In the genomic region with DNA sequence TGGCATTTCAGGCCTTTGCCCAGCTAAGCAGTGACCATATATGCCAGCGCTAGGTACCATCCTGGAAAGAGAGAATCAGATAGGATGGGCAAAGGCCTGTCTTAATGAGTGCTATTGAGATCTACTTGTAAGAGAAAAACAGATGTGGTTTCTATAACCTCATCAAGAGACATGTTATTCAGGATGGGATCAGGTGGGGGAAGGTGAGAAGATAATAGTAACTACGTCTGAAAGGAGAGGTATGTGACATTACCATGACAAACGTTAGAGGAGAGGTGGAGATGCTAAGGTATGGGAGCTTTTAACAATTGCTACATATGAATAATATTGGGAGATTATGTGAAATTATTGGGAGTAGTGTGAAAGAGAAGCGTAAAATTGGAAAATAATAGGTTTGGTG, we compare ENCODE assay signal across 16 cellular contexts.
DNase-seq lines count a peak whose midpoint lies in the region; ATAC-seq and TF ChIP-seq lines count a peak whose summit lies in the region.
"Had no signal": no experiment of that assay in that cellular context is flagged by ENCODE, and none has a peak within 500 bp of the region (broad histone marks: within the 10 kb centered on the region; RNA-seq: fewer than 3 reads in every experiment).

No MANE protein-coding gene starts in this region.

- peak overlapping the region; percentile 30 for H3K56ac ChIP-seq in mesendoderm (ENCODE audit: low read length)

- H2AK5ac ChIP-seq in mesendoderm (ENCODE audit: low read length) = no peak overlapping the region

- H3K27me3 Mint-ChIP-seq in WTC11 (ENCODE audit: low read depth) = no peaks in the 10 kb centered on the region

- H2BK120ac ChIP-seq in mesendoderm (ENCODE audit: low read depth, low read length) = peak overlapping the region; percentile 52

- no peak overlapping the region for H3K23ac ChIP-seq in mesendoderm (ENCODE audit: low read length)

- no peak overlapping the region for H3K4me3 Mint-ChIP-seq in WTC11
- H3K4me3 Mint-ChIP-seq: CD14-positive monocyte; CD4-positive, alpha-beta T cell; CD8-positive, alpha-beta memory T cell had no signal

- H3K27me3 ChIP-seq in BLaER1 treated with 17β-estradiol and CSF1 and Interleukin-3, amounts not matched to agents 10 nM and 100 nM = no peaks in the 10 kb centered on the region
- no peaks in the 10 kb centered on the region for H3K27me3 ChIP-seq in mesendoderm (ENCODE audit: insufficient read depth, low read length, poor library complexity)

- no peak overlapping the region for H3K4me3 ChIP-seq in BLaER1 treated with 17β-estradiol and CSF1 and Interleukin-3, amounts not matched to agents 10 nM and 100 nM
- no peak overlapping the region for H3K4me3 ChIP-seq in mesendoderm (ENCODE audit: low read length)
- H3K4me3 ChIP-seq: GM12878 had no signal

- no peak overlapping the region for H3K4ac ChIP-seq in mesendoderm (ENCODE audit: low read depth, low read length)

- no peak for DNase-seq in WTC11 (ENCODE audit: low spot score)
- peak; percentile 35 for DNase-seq in mesendoderm
- DNase-seq: CD4-positive, alpha-beta T cell; CD8-positive, alpha-beta memory T cell; DMS 273 treated with DMSO at 0.1 percent for 48 hours; DMS79; EL; GDM1; H7; HCEC 1CT had no signal

- no peak overlapping the region for H4K8ac ChIP-seq in mesendoderm (ENCODE audit: low read depth, low read length)

- WGBS in mesendoderm (ENCODE audit: extremely low coverage, insufficient coverage, low lambda C conversion rate) = 100% methylated on average over 1 of the region's 4 CpGs

- peaks cover 27% of the 10 kb centered on the region for H3K4me1 Mint-ChIP-seq in WTC11
- H3K4me1 Mint-ChIP-seq: CD14-positive monocyte; CD8-positive, alpha-beta memory T cell had no signal

- no peak overlapping the region for H3K27ac ChIP-seq in BLaER1 treated with 17β-estradiol and CSF1 and Interleukin-3, amounts not matched to agents 10 nM and 100 nM
- H3K27ac ChIP-seq in mesendoderm (ENCODE audit: low read depth, low read length) = no peak overlapping the region

- H3K9ac ChIP-seq in BLaER1 treated with 17β-estradiol and CSF1 and Interleukin-3, amounts not matched to agents 10 nM and 100 nM = no peak overlapping the region
- no peak overlapping the region for H3K9ac ChIP-seq in mesendoderm (ENCODE audit: low read length)

- no peak overlapping the region for H2BK15ac ChIP-seq in mesendoderm (replicated peaks; ENCODE audit: low read depth)

- peak; percentile 61 for ATAC-seq in WTC11
- ATAC-seq in HG03097 (IDR thresholded peaks at IDR 0.05; ENCODE audit: low FRiP score, unreplicated experiment) = no peak
- no peak for ATAC-seq in GM19023 (IDR thresholded peaks at IDR 0.05; ENCODE audit: unreplicated experiment)
- no peak for ATAC-seq in GM21423 (IDR thresholded peaks at IDR 0.05; ENCODE audit: unreplicated experiment)
- ATAC-seq: GM12878 had no signal

- H3K4me1 ChIP-seq in BLaER1 treated with 17β-estradiol and CSF1 and Interleukin-3, amounts not matched to agents 10 nM and 100 nM = peaks cover 0 to 33% (median 22%) of the 10 kb centered on the region in 10 experiments; a peak in 13 of 20 replicates
- peaks cover 9% of the 10 kb centered on the region for H3K4me1 ChIP-seq in mesendoderm (ENCODE audit: control insufficient read depth, low read depth, low read length)

- H3K36me3 ChIP-seq in BLaER1 treated with 17β-estradiol and CSF1 and Interleukin-3, amounts not matched to agents 10 nM and 100 nM = no peaks in the 10 kb centered on the region
- H3K36me3 ChIP-seq in mesendoderm (ENCODE audit: control insufficient read depth, insufficient read depth, low read length) = no peaks in the 10 kb centered on the region

- H3K79me1 ChIP-seq in mesendoderm (ENCODE audit: low read length) = no peaks in the 10 kb centered on the region

- no peak overlapping the region for H3K18ac ChIP-seq in mesendoderm (ENCODE audit: low read length)

- no peaks in the 10 kb centered on the region for H3K79me2 ChIP-seq in mesendoderm (ENCODE audit: control insufficient read depth, insufficient read depth, low read length)

- H2BK5ac ChIP-seq in mesendoderm (ENCODE audit: low read length) = no peak overlapping the region

- POLR2A ChIA-PET in WTC11 (lab: Charles Lee) = no interaction called here

- CTCF ChIA-PET in WTC11 (lab: Charles Lee) = no interaction called here

- H3K4me2 ChIP-seq in BLaER1 treated with 17β-estradiol and CSF1 and Interleukin-3, amounts not matched to agents 10 nM and 100 nM = peak overlapping the region in 8 of 11 experiments; percentile 7 to 66 (median 48); a peak in 15 of 22 replicates
- H3K4me2 ChIP-seq in mesendoderm (ENCODE audit: low read length) = no peak overlapping the region

- no peak for TF ChIP-seq CTCF in WTC11 (IDR thresholded peaks at IDR 0.05)

- H4K20me1 ChIP-seq in BLaER1 treated with 17β-estradiol and CSF1 and Interleukin-3, amounts not matched to agents 10 nM and 100 nM = no peaks in the 10 kb centered on the region

- no peak overlapping the region for H3K27ac Mint-ChIP-seq in WTC11
- H3K27ac Mint-ChIP-seq: CD4-positive, alpha-beta T cell; CD8-positive, alpha-beta memory T cell had no signal

- H3K9me3 Mint-ChIP-seq in WTC11 = peaks cover 14% of the 10 kb centered on the region

- peaks cover 0 to 12% (median 4%) of the 10 kb centered on the region in 11 experiments; a peak in 8 of 22 replicates for H3K9me3 ChIP-seq in BLaER1 treated with 17β-estradiol and CSF1 and Interleukin-3, amounts not matched to agents 10 nM and 100 nM (replicated peaks in 1 of 11)

- H4K5ac ChIP-seq in mesendoderm (ENCODE audit: low read length) = no peak overlapping the region

- peaks cover 5% of the 10 kb centered on the region; the same call in 1 of the 2 replicates for H3K36me3 Mint-ChIP-seq in WTC11
- H3K36me3 Mint-ChIP-seq: CD14-positive monocyte had no signal

TF ChIP-seq in WTC11, 78 proteins besides CTCF, POLR2A, EP300 and RAD21 (continues in another document):
- TF ChIP-seq ZNF219 (CRISPR knock-in tag; IDR thresholded peaks at IDR 0.05; ENCODE audit: borderline replicate concordance) (no peak), TP53 (CRISPR knock-in tag; IDR thresholded peaks at IDR 0.05) (no peak), ZNF423 (CRISPR knock-in tag; IDR thresholded peaks at IDR 0.05) (no peak), ZNF263 (CRISPR knock-in tag; IDR thresholded peaks at IDR 0.05; ENCODE audit: low read depth) (no peak), CREB1 (CRISPR knock-in tag; IDR thresholded peaks at IDR 0.05) (no peak), NFYB (CRISPR knock-in tag; conservative IDR thresholded peaks at IDR 0.05; ENCODE audit: low read depth) (no peak), TEAD1 (CRISPR knock-in tag; IDR thresholded peaks at IDR 0.05) (no peak)
- TF ChIP-seq, protein P1, sequence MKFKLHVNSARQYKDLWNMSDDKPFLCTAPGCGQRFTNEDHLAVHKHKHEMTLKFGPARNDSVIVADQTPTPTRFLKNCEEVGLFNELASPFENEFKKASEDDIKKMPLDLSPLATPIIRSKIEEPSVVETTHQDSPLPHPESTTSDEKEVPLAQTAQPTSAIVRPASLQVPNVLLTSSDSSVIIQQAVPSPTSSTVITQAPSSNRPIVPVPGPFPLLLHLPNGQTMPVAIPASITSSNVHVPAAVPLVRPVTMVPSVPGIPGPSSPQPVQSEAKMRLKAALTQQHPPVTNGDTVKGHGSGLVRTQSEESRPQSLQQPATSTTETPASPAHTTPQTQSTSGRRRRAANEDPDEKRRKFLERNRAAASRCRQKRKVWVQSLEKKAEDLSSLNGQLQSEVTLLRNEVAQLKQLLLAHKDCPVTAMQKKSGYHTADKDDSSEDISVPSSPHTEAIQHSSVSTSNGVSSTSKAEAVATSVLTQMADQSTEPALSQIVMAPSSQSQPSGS (CRISPR knock-in tag; IDR thresholded peaks at IDR 0.05; ENCODE audit: borderline replicate concordance, low read depth) = no peak
- TF ChIP-seq, protein P2, sequence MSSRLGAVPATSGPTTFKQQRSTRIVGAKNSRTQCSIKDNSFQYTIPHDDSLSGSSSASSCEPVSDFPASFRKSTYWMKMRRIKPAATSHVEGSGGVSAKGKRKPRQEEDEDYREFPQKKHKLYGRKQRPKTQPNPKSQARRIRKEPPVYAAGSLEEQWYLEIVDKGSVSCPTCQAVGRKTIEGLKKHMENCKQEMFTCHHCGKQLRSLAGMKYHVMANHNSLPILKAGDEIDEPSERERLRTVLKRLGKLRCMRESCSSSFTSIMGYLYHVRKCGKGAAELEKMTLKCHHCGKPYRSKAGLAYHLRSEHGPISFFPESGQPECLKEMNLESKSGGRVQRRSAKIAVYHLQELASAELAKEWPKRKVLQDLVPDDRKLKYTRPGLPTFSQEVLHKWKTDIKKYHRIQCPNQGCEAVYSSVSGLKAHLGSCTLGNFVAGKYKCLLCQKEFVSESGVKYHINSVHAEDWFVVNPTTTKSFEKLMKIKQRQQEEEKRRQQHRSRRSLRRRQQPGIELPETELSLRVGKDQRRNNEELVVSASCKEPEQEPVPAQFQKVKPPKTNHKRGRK (CRISPR knock-in tag; IDR thresholded peaks at IDR 0.05; ENCODE audit: borderline replicate concordance) = no peak
- TF ChIP-seq, protein P3, sequence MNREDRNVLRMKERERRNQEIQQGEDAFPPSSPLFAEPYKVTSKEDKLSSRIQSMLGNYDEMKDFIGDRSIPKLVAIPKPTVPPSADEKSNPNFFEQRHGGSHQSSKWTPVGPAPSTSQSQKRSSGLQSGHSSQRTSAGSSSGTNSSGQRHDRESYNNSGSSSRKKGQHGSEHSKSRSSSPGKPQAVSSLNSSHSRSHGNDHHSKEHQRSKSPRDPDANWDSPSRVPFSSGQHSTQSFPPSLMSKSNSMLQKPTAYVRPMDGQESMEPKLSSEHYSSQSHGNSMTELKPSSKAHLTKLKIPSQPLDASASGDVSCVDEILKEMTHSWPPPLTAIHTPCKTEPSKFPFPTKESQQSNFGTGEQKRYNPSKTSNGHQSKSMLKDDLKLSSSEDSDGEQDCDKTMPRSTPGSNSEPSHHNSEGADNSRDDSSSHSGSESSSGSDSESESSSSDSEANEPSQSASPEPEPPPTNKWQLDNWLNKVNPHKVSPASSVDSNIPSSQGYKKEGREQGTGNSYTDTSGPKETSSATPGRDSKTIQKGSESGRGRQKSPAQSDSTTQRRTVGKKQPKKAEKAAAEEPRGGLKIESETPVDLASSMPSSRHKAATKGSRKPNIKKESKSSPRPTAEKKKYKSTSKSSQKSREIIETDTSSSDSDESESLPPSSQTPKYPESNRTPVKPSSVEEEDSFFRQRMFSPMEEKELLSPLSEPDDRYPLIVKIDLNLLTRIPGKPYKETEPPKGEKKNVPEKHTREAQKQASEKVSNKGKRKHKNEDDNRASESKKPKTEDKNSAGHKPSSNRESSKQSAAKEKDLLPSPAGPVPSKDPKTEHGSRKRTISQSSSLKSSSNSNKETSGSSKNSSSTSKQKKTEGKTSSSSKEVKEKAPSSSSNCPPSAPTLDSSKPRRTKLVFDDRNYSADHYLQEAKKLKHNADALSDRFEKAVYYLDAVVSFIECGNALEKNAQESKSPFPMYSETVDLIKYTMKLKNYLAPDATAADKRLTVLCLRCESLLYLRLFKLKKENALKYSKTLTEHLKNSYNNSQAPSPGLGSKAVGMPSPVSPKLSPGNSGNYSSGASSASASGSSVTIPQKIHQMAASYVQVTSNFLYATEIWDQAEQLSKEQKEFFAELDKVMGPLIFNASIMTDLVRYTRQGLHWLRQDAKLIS (CRISPR knock-in tag; IDR thresholded peaks at IDR 0.05; ENCODE audit: borderline replicate concordance) = no peak
